8 cellular contexts compared by ENCODE assay signal in the genomic region with DNA sequence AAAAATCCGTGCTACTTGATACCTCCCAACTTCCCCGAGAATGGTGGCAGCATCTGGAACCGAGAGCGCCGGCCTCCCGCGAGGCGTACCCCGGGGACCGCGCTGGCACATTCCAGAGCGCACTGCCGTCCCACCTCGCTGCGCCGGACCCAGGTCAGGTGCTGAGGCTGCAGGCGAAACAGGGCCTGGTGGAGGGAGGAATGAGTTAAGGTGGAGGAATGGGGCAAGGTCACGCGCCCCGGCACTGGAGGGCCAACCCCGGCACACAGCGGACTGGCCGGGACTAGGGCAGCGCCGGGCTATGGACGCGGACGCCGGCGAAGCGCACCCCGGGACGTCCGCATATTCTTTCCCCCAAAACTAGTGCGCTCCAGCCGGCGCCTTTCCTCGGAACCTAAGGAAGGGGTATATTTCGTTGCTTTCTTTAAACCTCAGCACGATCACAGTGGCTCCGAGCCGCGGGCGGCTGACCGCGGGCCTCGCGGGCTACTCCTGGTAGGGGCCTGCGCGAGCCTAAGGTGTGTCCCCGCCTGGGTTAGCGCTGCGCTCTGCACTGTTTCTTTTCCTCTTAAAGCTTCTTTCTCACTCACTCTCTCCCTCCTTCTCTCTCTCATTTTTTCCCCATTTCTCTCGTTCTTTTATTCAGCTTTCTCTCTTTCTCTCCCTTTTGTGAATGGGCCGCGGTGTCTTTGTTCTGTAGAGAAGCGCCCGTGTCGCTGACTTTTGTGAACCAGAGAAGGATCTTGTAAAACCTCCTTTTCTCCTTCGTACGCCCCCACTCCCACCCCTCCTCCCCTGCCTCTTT. TPM values are rescaled to one million over a fixed set of nuclear protein-coding genes. Genes with fewer than 3 reads are reported as not detected.
DNase-seq lines count a peak whose midpoint lies in the region; ATAC-seq and TF ChIP-seq lines count a peak whose summit lies in the region.

No MANE protein-coding gene starts in this region.

- TF ChIP-seq CTCF in DND-41 (IDR thresholded peaks at IDR 0.05; ENCODE audit: borderline replicate concordance, extremely low read depth, low read length, poor library complexity, severe bottlenecking): no peak
- no peak for TF ChIP-seq CTCF in HL-60 (IDR thresholded peaks at IDR 0.05; ENCODE audit: insufficient read depth, low read length)
- no peak for TF ChIP-seq CTCF in colonic mucosa (IDR thresholded peaks at IDR 0.05)
- TF ChIP-seq CTCF in nephron (IDR thresholded peaks at IDR 0.05; ENCODE audit: unreplicated experiment in 3 of 3): no peak

- H3K9ac ChIP-seq in DND-41 (ENCODE audit: low read depth, low read length) (no peak overlapping the region), colonic mucosa (ENCODE audit: low read depth in 2 of 2, low read length in 2 of 2) (no peak overlapping the region)

- H3K36me3 ChIP-seq in DND-41 (ENCODE audit: insufficient read depth, low read length) (peaks cover 21% of the 10 kb centered on the region), colonic mucosa (no peaks in the 10 kb centered on the region)

- H3K27me3 Mint-ChIP-seq in nephron (ENCODE audit: low read depth): peaks cover 97% of the 10 kb centered on the region

- DNase-seq in DND-41: no peak
- DNase-seq in HL-60 (ENCODE audit: low read depth in 1 of 2, low spot score in 1 of 2): no peak
- DNase-seq in colonic mucosa: peak; percentile 25
- no peak for DNase-seq in NCI-H128 (lab: John Stamatoyannopoulos, UW; ENCODE audit: unreplicated experiment)

- H3K9me3 ChIP-seq in DND-41 (ENCODE audit: insufficient read depth, low read length, severe bottlenecking) (no peaks in the 10 kb centered on the region), colonic mucosa (no peaks in the 10 kb centered on the region)

- H3K4me1 Mint-ChIP-seq in nephron: peaks cover 36% of the 10 kb centered on the region

- no peaks in the 10 kb centered on the region for H4K20me1 ChIP-seq in DND-41 (ENCODE audit: insufficient read depth, low read length)

- no peak overlapping the region for H3K4me3 ChIP-seq in DND-41 (ENCODE audit: low read depth in 1 of 2, low read length in 2 of 2)
- peak overlapping the region; percentile 9; the same call in 1 of the 2 replicates for H3K4me3 ChIP-seq in HL-60 (replicated peaks; ENCODE audit: insufficient read depth, low read length)
- no peak overlapping the region for H3K4me3 ChIP-seq in colonic mucosa

- H3K27ac ChIP-seq in DND-41 (ENCODE audit: low read length) (no peak overlapping the region), HL-60 (replicated peaks) (no peak overlapping the region), colonic mucosa (no peak overlapping the region)

- H3K4me1 ChIP-seq in DND-41 (ENCODE audit: insufficient read depth, low read length) (peaks cover 28% of the 10 kb centered on the region), colonic mucosa (peaks cover 28% of the 10 kb centered on the region)

- H3K79me2 ChIP-seq in DND-41 (ENCODE audit: insufficient read depth, low read length): peaks cover 22% of the 10 kb centered on the region

- H3K9me3 Mint-ChIP-seq in nephron: no peaks in the 10 kb centered on the region

- peaks cover 5% of the 10 kb centered on the region for H3K27me3 ChIP-seq in DND-41 (ENCODE audit: insufficient read depth, low read length, poor library complexity)
- peaks cover 28% of the 10 kb centered on the region for H3K27me3 ChIP-seq in HL-60 (ENCODE audit: insufficient read depth, poor library complexity, severe bottlenecking)
- peaks cover 66% of the 10 kb centered on the region for H3K27me3 ChIP-seq in colonic mucosa

- no peak overlapping the region for H2AFZ ChIP-seq in DND-41 (ENCODE audit: low read depth, low read length)

- peaks cover 21% of the 10 kb centered on the region for H3K36me3 Mint-ChIP-seq in nephron (ENCODE audit: low read depth)

- peak overlapping the region; percentile 69 to 84 (median 71) for H3K4me3 Mint-ChIP-seq in nephron

- H3K4me2 ChIP-seq in DND-41 (ENCODE audit: insufficient read depth, low read length): 0 out of 2 replicates have a peak overlapping the region, but pooled peaks have one; percentile 96

- no peak overlapping the region for H3K27ac Mint-ChIP-seq in nephron

- intact Hi-C loops in colonic mucosa (cut with DNase I): no loop called here

- no peak for ATAC-seq in DND-41 (ENCODE audit: insufficient read depth, low read depth)
- no peak for ATAC-seq in HG03135 (IDR thresholded peaks at IDR 0.05; ENCODE audit: unreplicated experiment)
- no peak for ATAC-seq in activated CD4-positive, CD25-positive, alpha-beta regulatory T cell treated with anti-CD3 and anti-CD28 coated beads, Interleukin-2, amount 50 U/mL, for 24 hours
- no peak for ATAC-seq in GM21825 (IDR thresholded peaks at IDR 0.05; ENCODE audit: unreplicated experiment)

RNA-seq across cellular contexts. Expression of gene OTX1, which starts 2.1 kb away (rescaled TPM):
- not detected for total RNA-seq in colonic mucosa
